In genomic region chr4:710916-711315, GRCh38 we compare ENCODE assay signal across 22 cellular contexts.
"Had no signal": no experiment of that assay in that cellular context is flagged by ENCODE, and none has a peak within 500 bp of the region (broad histone marks: within the 10 kb centered on the region; RNA-seq: fewer than 3 reads in every experiment).

No MANE protein-coding gene starts in this region.

- H3K27ac ChIP-seq: epithelial cell of prostate, esophagus squamous epithelium, right lobe of liver, stomach, thyroid gland had no signal

- ATAC-seq: activated CD8-positive, alpha-beta T cell treated with anti-CD3 and anti-CD28 coated beads for 36 hours; activated T-cell treated with anti-CD3 and anti-CD28 coated beads, Interleukin-2, amount 50 U/mL, for 4 hours; activated T-helper 17 cell treated with anti-CD3 and anti-CD28 coated beads, Interleukin-2, amount 50 U/mL, for 72 hours; left cardiac atrium; naive thymus-derived CD8-positive, alpha-beta T cell; stimulated activated memory B cell treated with anti-CD40 and anti-IgM and Interleukin-4, amounts not matched to agents 10 μg/mL and 1 μg/mL and 100 μg/mL, for 72 hours had no signal

- H3K27me3 ChIP-seq: esophagus squamous epithelium, right lobe of liver, stomach, thyroid gland had no signal

- H3K9me3 ChIP-seq: esophagus squamous epithelium, right lobe of liver, stomach, thyroid gland had no signal

- H3K4me3 ChIP-seq: esophagus squamous epithelium, right lobe of liver, stomach, thyroid gland had no signal

- H3K36me3 ChIP-seq: thyroid gland had no signal

- DNase-seq: activated CD4-positive, alpha-beta T cell treated with anti-CD3 and anti-CD28 coated beads, Interleukin-2, amount 50 U/mL, for 1 hour; activated CD8-positive, alpha-beta T cell treated with anti-CD3 and anti-CD28 coated beads for 36 hours; activated T-cell treated with anti-CD3 and anti-CD28 coated beads, Interleukin-2, amount 50 U/mL, for 4 hours; anterior cingulate cortex; dermis blood vessel endothelial cell; effector CD4-positive, alpha-beta T cell; esophagus squamous epithelium; foreskin melanocyte; hippocampal formation; left cardiac atrium; midbrain; right lobe of liver; small intestine; stimulated activated CD4-positive, alpha-beta T cell treated with anti-CD3 and anti-CD28 coated beads, Interleukin-4, amount 100 ng/mL, for 4 hours; stimulated activated CD8-positive, alpha-beta memory T cell treated with anti-CD3 and anti-CD28 coated beads, Interleukin-4, amount 100 ng/mL, for 48 hours; stomach; T-helper 2 cell; thyroid gland had no signal
